1 cellular context compared by ENCODE assay signal in the genomic region with DNA sequence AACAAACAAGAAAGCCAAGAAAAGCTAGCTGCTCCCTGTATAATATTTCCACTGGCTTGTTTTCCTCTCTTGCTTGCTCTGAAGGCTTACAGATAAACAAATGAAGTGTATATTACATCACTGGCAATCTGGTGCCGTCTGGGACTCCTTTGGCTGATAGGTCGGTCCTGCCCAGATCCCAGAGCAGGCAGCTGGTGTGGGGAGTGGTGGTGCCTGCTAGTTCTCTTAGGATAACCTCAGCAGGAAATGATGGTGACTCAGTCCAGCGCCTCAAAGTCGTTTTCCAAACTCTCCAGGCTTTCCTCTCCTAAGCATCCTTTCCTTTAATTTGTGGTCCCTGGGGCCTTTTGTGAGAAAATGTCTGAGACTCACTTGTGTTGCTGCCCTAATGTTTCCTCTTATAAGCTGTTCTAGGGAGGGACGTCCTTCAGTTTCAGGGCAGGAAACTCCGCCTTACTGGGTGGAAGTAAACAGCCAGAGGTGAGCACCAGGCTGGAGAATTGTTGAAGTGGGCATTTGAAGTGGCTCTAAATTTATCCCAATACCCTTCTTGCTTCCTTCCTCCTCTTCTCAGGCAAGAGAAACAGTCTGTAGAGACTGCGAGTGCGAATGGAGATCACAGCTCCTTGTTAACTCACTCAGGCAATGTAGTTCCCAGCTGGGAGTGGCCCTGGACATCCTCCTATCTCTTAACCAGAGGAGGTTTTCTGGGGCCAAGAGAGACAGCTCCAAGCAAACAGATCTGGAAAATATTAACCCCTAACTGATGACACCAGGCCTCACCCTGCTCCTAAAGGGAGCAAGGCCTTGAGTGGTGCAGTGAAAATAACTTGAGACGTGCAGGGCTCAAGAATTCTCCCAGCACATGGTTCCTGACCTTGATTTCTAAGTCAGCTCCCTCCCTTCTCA.
TF ChIP-seq lines count a peak whose summit lies in the region.

No MANE protein-coding gene starts in this region.

TF ChIP-seq in SK-N-SH treated with all-trans-retinoic acid at 6 μM for 48 hours, 23 proteins besides CTCF, POLR2A, EP300 and RAD21 (continued from another document):
- TF ChIP-seq, protein P1, sequence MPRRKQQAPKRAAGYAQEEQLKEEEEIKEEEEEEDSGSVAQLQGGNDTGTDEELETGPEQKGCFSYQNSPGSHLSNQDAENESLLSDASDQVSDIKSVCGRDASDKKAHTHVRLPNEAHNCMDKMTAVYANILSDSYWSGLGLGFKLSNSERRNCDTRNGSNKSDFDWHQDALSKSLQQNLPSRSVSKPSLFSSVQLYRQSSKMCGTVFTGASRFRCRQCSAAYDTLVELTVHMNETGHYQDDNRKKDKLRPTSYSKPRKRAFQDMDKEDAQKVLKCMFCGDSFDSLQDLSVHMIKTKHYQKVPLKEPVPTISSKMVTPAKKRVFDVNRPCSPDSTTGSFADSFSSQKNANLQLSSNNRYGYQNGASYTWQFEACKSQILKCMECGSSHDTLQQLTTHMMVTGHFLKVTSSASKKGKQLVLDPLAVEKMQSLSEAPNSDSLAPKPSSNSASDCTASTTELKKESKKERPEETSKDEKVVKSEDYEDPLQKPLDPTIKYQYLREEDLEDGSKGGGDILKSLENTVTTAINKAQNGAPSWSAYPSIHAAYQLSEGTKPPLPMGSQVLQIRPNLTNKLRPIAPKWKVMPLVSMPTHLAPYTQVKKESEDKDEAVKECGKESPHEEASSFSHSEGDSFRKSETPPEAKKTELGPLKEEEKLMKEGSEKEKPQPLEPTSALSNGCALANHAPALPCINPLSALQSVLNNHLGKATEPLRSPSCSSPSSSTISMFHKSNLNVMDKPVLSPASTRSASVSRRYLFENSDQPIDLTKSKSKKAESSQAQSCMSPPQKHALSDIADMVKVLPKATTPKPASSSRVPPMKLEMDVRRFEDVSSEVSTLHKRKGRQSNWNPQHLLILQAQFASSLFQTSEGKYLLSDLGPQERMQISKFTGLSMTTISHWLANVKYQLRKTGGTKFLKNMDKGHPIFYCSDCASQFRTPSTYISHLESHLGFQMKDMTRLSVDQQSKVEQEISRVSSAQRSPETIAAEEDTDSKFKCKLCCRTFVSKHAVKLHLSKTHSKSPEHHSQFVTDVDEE (CRISPR knock-in tag; IDR thresholded peaks at IDR 0.05) = no peak
- TF ChIP-seq ESRRG (CRISPR knock-in tag; IDR thresholded peaks at IDR 0.05) (no peak), ZNF70 (CRISPR knock-in tag; IDR thresholded peaks at IDR 0.05) (no peak), ZFP3 (CRISPR knock-in tag; IDR thresholded peaks at IDR 0.05) (no peak), ZC3H10 (CRISPR knock-in tag; IDR thresholded peaks at IDR 0.05) (no peak), CSDC2 (CRISPR knock-in tag; IDR thresholded peaks at IDR 0.05) (no peak), GLIS3 (CRISPR knock-in tag; IDR thresholded peaks at IDR 0.05) (no peak)
